ENCODE assay signal across 13 cellular contexts in the genomic region with DNA sequence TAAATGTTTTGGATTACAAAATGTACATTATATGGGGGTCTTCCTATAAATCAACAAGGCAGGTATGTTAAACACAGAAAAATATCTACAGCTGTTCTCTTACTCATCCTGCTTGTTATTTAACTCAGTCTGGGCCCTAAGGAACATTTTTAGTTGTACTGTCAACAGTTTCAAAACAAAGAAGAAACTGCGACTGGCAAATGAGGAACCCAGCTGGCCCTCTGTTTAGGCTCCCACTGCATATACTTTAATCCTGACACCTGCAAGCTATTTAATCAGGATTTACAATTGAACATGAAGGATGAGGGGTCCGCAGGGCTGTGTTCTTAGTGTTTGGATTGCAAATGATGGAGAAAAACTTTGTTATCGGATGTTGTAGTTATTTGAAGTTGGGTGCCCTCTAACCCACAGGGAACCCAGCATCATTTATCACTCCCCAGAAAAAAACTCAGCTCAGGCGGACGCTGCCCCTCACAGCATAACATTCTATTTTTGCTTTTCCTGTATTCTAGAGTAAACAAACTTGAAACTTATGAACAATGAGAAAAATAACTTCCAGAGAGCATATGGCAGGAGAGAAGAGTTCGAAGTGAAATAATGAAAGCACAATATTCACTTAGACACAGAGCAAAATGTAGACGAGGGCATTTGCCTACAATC.
"Had no signal": no experiment of that assay in that cellular context is flagged by ENCODE, and none has a peak within 500 bp of the region (broad histone marks: within the 10 kb centered on the region; RNA-seq: fewer than 3 reads in every experiment).

No MANE protein-coding gene starts in this region.

- H3K4me3 ChIP-seq: esophagus muscularis mucosa, left lung, pancreas had no signal

- H3K9me3 Mint-ChIP-seq: naive thymus-derived CD8-positive, alpha-beta T cell had no signal

- H3K9me3 ChIP-seq: esophagus muscularis mucosa, left lung, pancreas had no signal

- H3K4me1 ChIP-seq: pancreas had no signal

- H3K27ac Mint-ChIP-seq: stimulated activated naive B cell treated with anti-CD40 and anti-IgM and Interleukin-4, amounts not matched to agents 10 μg/mL and 1 μg/mL and 100 μg/mL, for 72 hours had no signal

- H3K36me3 Mint-ChIP-seq: naive thymus-derived CD8-positive, alpha-beta T cell; stimulated activated naive B cell treated with anti-CD40 and anti-IgM and Interleukin-4, amounts not matched to agents 10 μg/mL and 1 μg/mL and 100 μg/mL, for 72 hours had no signal

- H3K27me3 Mint-ChIP-seq: stimulated activated naive B cell treated with anti-CD40 and anti-IgM and Interleukin-4, amounts not matched to agents 10 μg/mL and 1 μg/mL and 100 μg/mL, for 72 hours had no signal

- H3K27ac ChIP-seq: esophagus muscularis mucosa, left lung, pancreas had no signal

- H3K27me3 ChIP-seq: esophagus muscularis mucosa, left lung, pancreas had no signal

- DNase-seq: activated CD4-positive, alpha-beta T cell treated with anti-CD3 and anti-CD28 coated beads, Interleukin-2, amount 50 U/mL, for 1 hour; activated CD8-positive, alpha-beta memory T cell treated with anti-CD3 and anti-CD28 coated beads, Interleukin-2, amount 50 U/mL, for 4 hours; activated effector memory CD4-positive, alpha-beta T cell treated with Interleukin-2 at 50 U/mL for 16 hours; activated naive CD4-positive, alpha-beta T cell treated with anti-CD3 and anti-CD28 coated beads, Interleukin-2, amount 50 U/mL, for 16 hours; activated T-cell treated with anti-CD3 and anti-CD28 coated beads, Interleukin-2, amount 50 U/mL, for 48 hours; effector CD8-positive, alpha-beta T cell; left lung; mesenchymal stem cell; naive thymus-derived CD8-positive, alpha-beta T cell; pancreas; stimulated activated naive B cell treated with anti-CD40 and anti-IgM and Interleukin-4, amounts not matched to agents 10 μg/mL and 1 μg/mL and 100 μg/mL, for 72 hours; T1000 had no signal

- H3K4me3 Mint-ChIP-seq: naive thymus-derived CD8-positive, alpha-beta T cell; stimulated activated naive B cell treated with anti-CD40 and anti-IgM and Interleukin-4, amounts not matched to agents 10 μg/mL and 1 μg/mL and 100 μg/mL, for 72 hours had no signal

- H3K36me3 ChIP-seq: esophagus muscularis mucosa, left lung, pancreas had no signal

- ATAC-seq: left lung; naive thymus-derived CD8-positive, alpha-beta T cell; pancreas; stimulated activated naive B cell treated with anti-CD40 and anti-IgM and Interleukin-4, amounts not matched to agents 10 μg/mL and 1 μg/mL and 100 μg/mL, for 72 hours had no signal
